Comparison of ENCODE assay signal across 1 cellular context in the genomic region with DNA sequence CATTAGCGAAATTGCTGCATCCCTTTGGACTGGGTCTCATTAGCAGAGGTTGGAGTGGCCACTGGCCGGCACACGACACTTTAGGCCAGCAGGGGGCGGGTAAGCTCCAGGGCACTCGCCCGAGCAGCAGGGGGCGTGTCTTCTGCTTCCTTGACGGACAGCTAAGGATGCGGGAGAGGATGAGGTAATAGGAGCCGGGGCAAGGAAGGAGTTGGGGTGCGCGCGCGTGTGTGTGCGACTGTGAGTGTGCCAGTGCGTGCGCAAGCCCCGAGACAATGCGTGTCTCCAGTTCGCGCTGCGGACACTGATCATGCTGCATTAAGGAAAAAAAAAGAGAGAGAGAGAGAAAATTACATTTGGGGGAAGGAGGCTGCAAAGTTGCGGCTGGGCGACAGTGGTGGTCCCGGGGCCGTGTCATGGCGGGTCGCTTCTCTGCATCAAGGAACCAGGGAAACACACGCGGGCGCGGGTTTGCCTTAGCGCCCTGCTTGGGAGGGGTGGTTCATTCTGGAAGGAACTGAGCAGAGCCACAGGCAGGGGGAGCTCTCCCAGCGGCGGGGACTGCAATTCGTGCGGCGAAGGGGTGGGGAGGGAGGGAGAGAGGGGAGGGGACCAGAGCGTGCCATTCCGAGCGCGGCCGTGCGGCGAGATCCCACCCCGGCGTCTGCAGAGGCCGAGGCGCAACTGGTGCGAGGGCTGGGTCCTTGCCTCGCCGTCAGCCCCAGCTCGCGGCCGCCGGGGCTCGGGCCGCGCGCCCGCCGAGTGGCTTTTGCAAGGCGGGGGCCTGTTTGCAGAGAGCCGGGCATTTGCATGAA.
A peak's percentile ranks its signal among the peaks of the same experiment; 100 is the strongest.
TF ChIP-seq lines count a peak whose summit lies in the region.

A gene (plus strand): TSS at position 625 of the 815 bp plus-strand sequence. CDS start 464 bp downstream, outside the sequence.

TF ChIP-seq in HepG2, 621 proteins besides CTCF, POLR2A, EP300 and RAD21 (continued from another document and continues in another):
- TF ChIP-seq, protein P1, sequence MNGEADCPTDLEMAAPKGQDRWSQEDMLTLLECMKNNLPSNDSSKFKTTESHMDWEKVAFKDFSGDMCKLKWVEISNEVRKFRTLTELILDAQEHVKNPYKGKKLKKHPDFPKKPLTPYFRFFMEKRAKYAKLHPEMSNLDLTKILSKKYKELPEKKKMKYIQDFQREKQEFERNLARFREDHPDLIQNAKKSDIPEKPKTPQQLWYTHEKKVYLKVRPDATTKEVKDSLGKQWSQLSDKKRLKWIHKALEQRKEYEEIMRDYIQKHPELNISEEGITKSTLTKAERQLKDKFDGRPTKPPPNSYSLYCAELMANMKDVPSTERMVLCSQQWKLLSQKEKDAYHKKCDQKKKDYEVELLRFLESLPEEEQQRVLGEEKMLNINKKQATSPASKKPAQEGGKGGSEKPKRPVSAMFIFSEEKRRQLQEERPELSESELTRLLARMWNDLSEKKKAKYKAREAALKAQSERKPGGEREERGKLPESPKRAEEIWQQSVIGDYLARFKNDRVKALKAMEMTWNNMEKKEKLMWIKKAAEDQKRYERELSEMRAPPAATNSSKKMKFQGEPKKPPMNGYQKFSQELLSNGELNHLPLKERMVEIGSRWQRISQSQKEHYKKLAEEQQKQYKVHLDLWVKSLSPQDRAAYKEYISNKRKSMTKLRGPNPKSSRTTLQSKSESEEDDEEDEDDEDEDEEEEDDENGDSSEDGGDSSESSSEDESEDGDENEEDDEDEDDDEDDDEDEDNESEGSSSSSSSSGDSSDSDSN (CRISPR knock-in tag; IDR thresholded peaks at IDR 0.05): no peak
- no peak; the same call in 1 of the 2 replicates for TF ChIP-seq ZNF614 (CRISPR knock-in tag; IDR thresholded peaks at IDR 0.05; ENCODE audit: borderline replicate concordance)
- TF ChIP-seq, protein P2, sequence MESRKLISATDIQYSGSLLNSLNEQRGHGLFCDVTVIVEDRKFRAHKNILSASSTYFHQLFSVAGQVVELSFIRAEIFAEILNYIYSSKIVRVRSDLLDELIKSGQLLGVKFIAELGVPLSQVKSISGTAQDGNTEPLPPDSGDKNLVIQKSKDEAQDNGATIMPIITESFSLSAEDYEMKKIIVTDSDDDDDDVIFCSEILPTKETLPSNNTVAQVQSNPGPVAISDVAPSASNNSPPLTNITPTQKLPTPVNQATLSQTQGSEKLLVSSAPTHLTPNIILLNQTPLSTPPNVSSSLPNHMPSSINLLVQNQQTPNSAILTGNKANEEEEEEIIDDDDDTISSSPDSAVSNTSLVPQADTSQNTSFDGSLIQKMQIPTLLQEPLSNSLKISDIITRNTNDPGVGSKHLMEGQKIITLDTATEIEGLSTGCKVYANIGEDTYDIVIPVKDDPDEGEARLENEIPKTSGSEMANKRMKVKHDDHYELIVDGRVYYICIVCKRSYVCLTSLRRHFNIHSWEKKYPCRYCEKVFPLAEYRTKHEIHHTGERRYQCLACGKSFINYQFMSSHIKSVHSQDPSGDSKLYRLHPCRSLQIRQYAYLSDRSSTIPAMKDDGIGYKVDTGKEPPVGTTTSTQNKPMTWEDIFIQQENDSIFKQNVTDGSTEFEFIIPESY (CRISPR knock-in tag; IDR thresholded peaks at IDR 0.05): no peak
- no peak for TF ChIP-seq KLF6 (CRISPR knock-in tag; IDR thresholded peaks at IDR 0.05)
- TF ChIP-seq ZNF768 (CRISPR knock-in tag; IDR thresholded peaks at IDR 0.05): no peak
- no peak for TF ChIP-seq FOXJ3 (CRISPR knock-in tag; IDR thresholded peaks at IDR 0.05; ENCODE audit: borderline replicate concordance)
- TF ChIP-seq, protein P3, sequence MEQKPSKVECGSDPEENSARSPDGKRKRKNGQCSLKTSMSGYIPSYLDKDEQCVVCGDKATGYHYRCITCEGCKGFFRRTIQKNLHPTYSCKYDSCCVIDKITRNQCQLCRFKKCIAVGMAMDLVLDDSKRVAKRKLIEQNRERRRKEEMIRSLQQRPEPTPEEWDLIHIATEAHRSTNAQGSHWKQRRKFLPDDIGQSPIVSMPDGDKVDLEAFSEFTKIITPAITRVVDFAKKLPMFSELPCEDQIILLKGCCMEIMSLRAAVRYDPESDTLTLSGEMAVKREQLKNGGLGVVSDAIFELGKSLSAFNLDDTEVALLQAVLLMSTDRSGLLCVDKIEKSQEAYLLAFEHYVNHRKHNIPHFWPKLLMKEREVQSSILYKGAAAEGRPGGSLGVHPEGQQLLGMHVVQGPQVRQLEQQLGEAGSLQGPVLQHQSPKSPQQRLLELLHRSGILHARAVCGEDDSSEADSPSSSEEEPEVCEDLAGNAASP (CRISPR knock-in tag; IDR thresholded peaks at IDR 0.05; ENCODE audit: borderline replicate concordance): no peak
- no peak for TF ChIP-seq PCBP2 (optimal IDR thresholded peaks at IDR 0.05; ENCODE audit: low read depth, low read length, poor library complexity, severe bottlenecking)
- TF ChIP-seq, protein P4, sequence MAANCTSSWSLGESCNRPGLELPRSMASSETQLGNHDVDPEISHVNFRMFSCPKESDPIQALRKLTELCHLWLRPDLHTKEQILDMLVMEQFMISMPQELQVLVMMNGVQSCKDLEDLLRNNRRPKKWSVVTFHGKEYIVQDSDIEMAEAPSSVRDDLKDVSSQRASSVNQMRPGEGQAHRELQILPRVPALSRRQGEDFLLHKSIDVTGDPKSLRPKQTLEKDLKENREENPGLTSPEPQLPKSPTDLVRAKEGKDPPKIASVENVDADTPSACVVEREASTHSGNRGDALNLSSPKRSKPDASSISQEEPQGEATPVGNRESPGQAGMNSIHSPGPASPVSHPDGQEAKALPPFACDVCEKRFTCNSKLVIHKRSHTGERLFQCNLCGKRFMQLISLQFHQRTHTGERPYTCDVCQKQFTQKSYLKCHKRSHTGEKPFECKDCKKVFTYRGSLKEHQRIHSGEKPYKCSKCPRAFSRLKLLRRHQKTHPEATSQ (CRISPR knock-in tag; IDR thresholded peaks at IDR 0.05; ENCODE audit: borderline replicate concordance): no peak; the same call in 1 of the 2 replicates
- TF ChIP-seq ZKSCAN5 (CRISPR knock-in tag; IDR thresholded peaks at IDR 0.05): no peak
- TF ChIP-seq ZBTB21 (CRISPR knock-in tag; IDR thresholded peaks at IDR 0.05): no peak
- no peak for TF ChIP-seq ZNF17 (CRISPR knock-in tag; IDR thresholded peaks at IDR 0.05)
- no peak for TF ChIP-seq ZNF3 (CRISPR knock-in tag; IDR thresholded peaks at IDR 0.05)
- peak; percentile 96 for TF ChIP-seq SP5 (CRISPR knock-in tag; IDR thresholded peaks at IDR 0.05; ENCODE audit: borderline replicate concordance, low read depth)
- no peak for TF ChIP-seq ZNF282 (IDR thresholded peaks at IDR 0.05; ENCODE audit: partially characterized antibody)
- peak; percentile 51; the same call in 1 of the 2 replicates for TF ChIP-seq KDM5B (CRISPR knock-in tag; IDR thresholded peaks at IDR 0.05; ENCODE audit: borderline replicate concordance)
- TF ChIP-seq, protein P5, sequence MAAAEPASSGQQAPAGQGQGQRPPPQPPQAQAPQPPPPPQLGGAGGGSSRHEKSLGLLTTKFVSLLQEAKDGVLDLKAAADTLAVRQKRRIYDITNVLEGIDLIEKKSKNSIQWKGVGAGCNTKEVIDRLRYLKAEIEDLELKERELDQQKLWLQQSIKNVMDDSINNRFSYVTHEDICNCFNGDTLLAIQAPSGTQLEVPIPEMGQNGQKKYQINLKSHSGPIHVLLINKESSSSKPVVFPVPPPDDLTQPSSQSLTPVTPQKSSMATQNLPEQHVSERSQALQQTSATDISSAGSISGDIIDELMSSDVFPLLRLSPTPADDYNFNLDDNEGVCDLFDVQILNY (CRISPR knock-in tag; conservative IDR thresholded peaks at IDR 0.05): no peak
- peak; percentile 66 for TF ChIP-seq U2AF1 (optimal IDR thresholded peaks at IDR 0.05; ENCODE audit: low read depth, low read length)
- peak; percentile 34 for TF ChIP-seq GABPB1 (CRISPR knock-in tag; IDR thresholded peaks at IDR 0.05)
- no peak for TF ChIP-seq PAF1 (CRISPR knock-in tag; IDR thresholded peaks at IDR 0.05)
- no peak for TF ChIP-seq HNF4G (IDR thresholded peaks at IDR 0.05; ENCODE audit: borderline replicate concordance, low read depth, low read length)
- no peak for TF ChIP-seq HNF4G (CRISPR knock-in tag; IDR thresholded peaks at IDR 0.05; ENCODE audit: borderline replicate concordance, low read depth)
- TF ChIP-seq BRCA1 (CRISPR knock-in tag; IDR thresholded peaks at IDR 0.05): no peak
- TF ChIP-seq, protein P6, sequence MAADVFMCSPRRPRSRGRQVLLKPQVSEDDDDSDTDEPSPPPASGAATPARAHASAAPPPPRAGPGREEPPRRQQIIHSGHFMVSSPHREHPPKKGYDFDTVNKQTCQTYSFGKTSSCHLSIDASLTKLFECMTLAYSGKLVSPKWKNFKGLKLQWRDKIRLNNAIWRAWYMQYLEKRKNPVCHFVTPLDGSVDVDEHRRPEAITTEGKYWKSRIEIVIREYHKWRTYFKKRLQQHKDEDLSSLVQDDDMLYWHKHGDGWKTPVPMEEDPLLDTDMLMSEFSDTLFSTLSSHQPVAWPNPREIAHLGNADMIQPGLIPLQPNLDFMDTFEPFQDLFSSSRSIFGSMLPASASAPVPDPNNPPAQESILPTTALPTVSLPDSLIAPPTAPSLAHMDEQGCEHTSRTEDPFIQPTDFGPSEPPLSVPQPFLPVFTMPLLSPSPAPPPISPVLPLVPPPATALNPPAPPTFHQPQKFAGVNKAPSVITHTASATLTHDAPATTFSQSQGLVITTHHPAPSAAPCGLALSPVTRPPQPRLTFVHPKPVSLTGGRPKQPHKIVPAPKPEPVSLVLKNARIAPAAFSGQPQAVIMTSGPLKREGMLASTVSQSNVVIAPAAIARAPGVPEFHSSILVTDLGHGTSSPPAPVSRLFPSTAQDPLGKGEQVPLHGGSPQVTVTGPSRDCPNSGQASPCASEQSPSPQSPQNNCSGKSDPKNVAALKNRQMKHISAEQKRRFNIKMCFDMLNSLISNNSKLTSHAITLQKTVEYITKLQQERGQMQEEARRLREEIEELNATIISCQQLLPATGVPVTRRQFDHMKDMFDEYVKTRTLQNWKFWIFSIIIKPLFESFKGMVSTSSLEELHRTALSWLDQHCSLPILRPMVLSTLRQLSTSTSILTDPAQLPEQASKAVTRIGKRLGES (CRISPR knock-in tag; IDR thresholded peaks at IDR 0.05; ENCODE audit: borderline replicate concordance): 0 out of 2 replicates have a peak, but pooled peaks have one; percentile 27
- TF ChIP-seq, protein P7, sequence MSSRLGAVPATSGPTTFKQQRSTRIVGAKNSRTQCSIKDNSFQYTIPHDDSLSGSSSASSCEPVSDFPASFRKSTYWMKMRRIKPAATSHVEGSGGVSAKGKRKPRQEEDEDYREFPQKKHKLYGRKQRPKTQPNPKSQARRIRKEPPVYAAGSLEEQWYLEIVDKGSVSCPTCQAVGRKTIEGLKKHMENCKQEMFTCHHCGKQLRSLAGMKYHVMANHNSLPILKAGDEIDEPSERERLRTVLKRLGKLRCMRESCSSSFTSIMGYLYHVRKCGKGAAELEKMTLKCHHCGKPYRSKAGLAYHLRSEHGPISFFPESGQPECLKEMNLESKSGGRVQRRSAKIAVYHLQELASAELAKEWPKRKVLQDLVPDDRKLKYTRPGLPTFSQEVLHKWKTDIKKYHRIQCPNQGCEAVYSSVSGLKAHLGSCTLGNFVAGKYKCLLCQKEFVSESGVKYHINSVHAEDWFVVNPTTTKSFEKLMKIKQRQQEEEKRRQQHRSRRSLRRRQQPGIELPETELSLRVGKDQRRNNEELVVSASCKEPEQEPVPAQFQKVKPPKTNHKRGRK (CRISPR knock-in tag; IDR thresholded peaks at IDR 0.05): no peak
- TF ChIP-seq, protein P8, sequence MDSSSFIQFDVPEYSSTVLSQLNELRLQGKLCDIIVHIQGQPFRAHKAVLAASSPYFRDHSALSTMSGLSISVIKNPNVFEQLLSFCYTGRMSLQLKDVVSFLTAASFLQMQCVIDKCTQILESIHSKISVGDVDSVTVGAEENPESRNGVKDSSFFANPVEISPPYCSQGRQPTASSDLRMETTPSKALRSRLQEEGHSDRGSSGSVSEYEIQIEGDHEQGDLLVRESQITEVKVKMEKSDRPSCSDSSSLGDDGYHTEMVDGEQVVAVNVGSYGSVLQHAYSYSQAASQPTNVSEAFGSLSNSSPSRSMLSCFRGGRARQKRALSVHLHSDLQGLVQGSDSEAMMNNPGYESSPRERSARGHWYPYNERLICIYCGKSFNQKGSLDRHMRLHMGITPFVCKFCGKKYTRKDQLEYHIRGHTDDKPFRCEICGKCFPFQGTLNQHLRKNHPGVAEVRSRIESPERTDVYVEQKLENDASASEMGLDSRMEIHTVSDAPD (CRISPR knock-in tag; IDR thresholded peaks at IDR 0.05): no peak
- TF ChIP-seq, protein P9, sequence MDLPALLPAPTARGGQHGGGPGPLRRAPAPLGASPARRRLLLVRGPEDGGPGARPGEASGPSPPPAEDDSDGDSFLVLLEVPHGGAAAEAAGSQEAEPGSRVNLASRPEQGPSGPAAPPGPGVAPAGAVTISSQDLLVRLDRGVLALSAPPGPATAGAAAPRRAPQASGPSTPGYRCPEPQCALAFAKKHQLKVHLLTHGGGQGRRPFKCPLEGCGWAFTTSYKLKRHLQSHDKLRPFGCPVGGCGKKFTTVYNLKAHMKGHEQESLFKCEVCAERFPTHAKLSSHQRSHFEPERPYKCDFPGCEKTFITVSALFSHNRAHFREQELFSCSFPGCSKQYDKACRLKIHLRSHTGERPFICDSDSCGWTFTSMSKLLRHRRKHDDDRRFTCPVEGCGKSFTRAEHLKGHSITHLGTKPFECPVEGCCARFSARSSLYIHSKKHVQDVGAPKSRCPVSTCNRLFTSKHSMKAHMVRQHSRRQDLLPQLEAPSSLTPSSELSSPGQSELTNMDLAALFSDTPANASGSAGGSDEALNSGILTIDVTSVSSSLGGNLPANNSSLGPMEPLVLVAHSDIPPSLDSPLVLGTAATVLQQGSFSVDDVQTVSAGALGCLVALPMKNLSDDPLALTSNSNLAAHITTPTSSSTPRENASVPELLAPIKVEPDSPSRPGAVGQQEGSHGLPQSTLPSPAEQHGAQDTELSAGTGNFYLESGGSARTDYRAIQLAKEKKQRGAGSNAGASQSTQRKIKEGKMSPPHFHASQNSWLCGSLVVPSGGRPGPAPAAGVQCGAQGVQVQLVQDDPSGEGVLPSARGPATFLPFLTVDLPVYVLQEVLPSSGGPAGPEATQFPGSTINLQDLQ (CRISPR knock-in tag; IDR thresholded peaks at IDR 0.05): no peak
- TF ChIP-seq HMG20A (CRISPR knock-in tag; IDR thresholded peaks at IDR 0.05; ENCODE audit: borderline replicate concordance): no peak
- TF ChIP-seq ZNF644 (CRISPR knock-in tag; IDR thresholded peaks at IDR 0.05; ENCODE audit: low read depth): no peak
- TF ChIP-seq FOXK2 (IDR thresholded peaks at IDR 0.05): no peak
- TF ChIP-seq ZNF605 (CRISPR knock-in tag; IDR thresholded peaks at IDR 0.05): no peak
- TF ChIP-seq KLF11 (CRISPR knock-in tag; IDR thresholded peaks at IDR 0.05): no peak
- TF ChIP-seq ZNF562 (CRISPR knock-in tag; IDR thresholded peaks at IDR 0.05; ENCODE audit: borderline replicate concordance): no peak
